Comparison of ENCODE assay signal across 10 cellular contexts in the genomic region with DNA sequence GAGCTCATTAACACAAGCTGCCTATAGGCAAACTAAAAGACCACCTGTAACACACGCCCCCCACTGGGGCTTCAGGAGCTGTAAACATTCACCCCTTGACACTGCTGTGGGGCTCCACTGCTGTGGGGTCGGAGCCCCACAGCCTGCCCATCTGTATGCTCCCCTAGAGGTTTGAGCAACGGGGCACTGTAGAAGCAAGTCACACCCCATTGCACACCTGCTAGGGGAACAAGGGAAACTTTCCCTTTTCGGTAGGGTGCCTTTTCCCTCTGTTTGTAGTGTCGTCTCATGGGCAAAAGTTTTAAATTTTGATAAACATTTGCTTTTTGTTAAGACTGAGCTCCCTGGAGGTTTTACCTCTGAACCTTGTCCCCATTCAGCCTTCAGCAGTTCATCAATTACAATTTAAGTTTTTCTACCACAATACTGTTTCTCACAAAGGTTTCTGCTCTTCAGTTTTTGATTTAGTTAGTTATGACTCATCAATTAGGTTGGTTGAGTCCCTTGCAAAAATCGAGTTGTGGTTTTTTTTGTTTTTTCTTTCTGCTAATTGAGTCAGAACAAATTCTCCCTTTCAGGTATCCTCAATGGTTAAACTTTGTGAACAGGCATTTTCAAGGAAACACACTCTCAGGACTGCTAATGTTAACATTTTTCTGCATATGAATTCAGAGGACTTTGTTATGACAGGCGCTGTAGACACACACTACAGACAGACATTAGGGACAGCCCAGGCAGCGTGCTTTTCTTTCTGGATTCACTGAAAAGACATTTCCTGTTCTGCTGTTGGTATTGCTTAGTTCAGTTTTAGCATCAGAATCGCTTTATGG. TPM values are rescaled to one million over a fixed set of nuclear protein-coding genes. Genes with fewer than 3 reads are reported as not detected.
A peak's percentile ranks its signal among the peaks of the same experiment; 100 is the strongest.
DNase-seq lines count a peak whose midpoint lies in the region; ATAC-seq and TF ChIP-seq lines count a peak whose summit lies in the region.
"Had no signal": no experiment of that assay in that cellular context is flagged by ENCODE, and none has a peak within 500 bp of the region (broad histone marks: within the 10 kb centered on the region; RNA-seq: fewer than 3 reads in every experiment).

No MANE protein-coding gene starts in this region.

- H3K4me3 Mint-ChIP-seq in T-cell: peak overlapping the region in 1 of 3 donors; percentile 20

- H3K36me3 Mint-ChIP-seq in T-cell: peaks cover 23% of the 10 kb centered on the region

- POLR2A ChIA-PET in T-cell (lab: Charles Lee): no interaction called here

- H3K4me1 Mint-ChIP-seq in T-cell: peaks cover 19 to 27% (median 26%) of the 10 kb centered on the region in 3 donors

- no peaks in the 10 kb centered on the region for H3K9me3 Mint-ChIP-seq in T-cell

- no peaks in the 10 kb centered on the region for H3K27me3 Mint-ChIP-seq in T-cell

- peak overlapping the region; percentile 46; the same call in 1 of the 2 replicates for H3K4me3 ChIP-seq in GM08714 (ENCODE audit: low read length)
- H3K4me3 ChIP-seq in fibroblast of mammary gland (ENCODE audit: control insufficient read depth, low read depth, low read length): no peak overlapping the region

- TF ChIP-seq CTCF in GM20000 (IDR thresholded peaks at IDR 0.05; ENCODE audit: extremely low read depth, missing control alignments) (no peak), fibroblast of mammary gland (conservative IDR thresholded peaks at IDR 0.05; ENCODE audit: control insufficient read depth, insufficient read depth, low read depth, low read length) (no peak)

- peak in 2 of 4 experiments; percentile 16 to 40 for ATAC-seq in T-cell (replicated peaks in 1 of 4)
- ATAC-seq in HG03196 (IDR thresholded peaks at IDR 0.05; ENCODE audit: unreplicated experiment): no peak

- DNase-seq in GM20000 (ENCODE audit: low spot score): peak; percentile 64
- DNase-seq in T-cell: no peak
- peak; percentile 52 for DNase-seq in fibroblast of mammary gland (ENCODE audit: low read depth)
- no peak for DNase-seq in NCI-H2196 (lab: John Stamatoyannopoulos, UW; ENCODE audit: unreplicated experiment)
- no peak for DNase-seq in hippocampal formation (lab: John Stamatoyannopoulos, UW)
- DNase-seq in H4 (ENCODE audit: low spot score): no peak
- DNase-seq: aorta, MM.1S had no signal

- peak overlapping the region; percentile 31 to 44 for H3K27ac Mint-ChIP-seq in T-cell

- CTCF ChIA-PET in T-cell (lab: Charles Lee): interaction anchor here in 1 of 2 donors (0.5 kb wide), 1 partner anchor 200 kb away, joined by 6 read pairs; no protein-coding TSS in a partner anchor

RNA-seq across cellular contexts. Expression of gene ZNF433, which starts 35.1 kb away (rescaled TPM):
- total RNA-seq in T-cell: 1 to 10 TPM in 3 of 5 donors, under 1 TPM in 2; 0.41 to 1.9 (median 1.5) TPM
- total RNA-seq in H4 (2014; rRNA removed; shearing (Covaris generic)): 2.2 and 4.7 TPM in 2 replicates

RNA-seq across cellular contexts. Expression of gene ZNF763, which starts 35.5 kb away (rescaled TPM):
- 10 to 100 TPM in 2 of 5 donors, 1 to 10 TPM in 2, under 1 TPM in 1; 0.98 to 10.5 (median 8.0) TPM for total RNA-seq in T-cell
- total RNA-seq in H4 (2014; rRNA removed; shearing (Covaris generic)): 0.02 TPM in 1 of 2 replicates, not detected in the other

RNA-seq across cellular contexts. Expression of gene ZNF878, which starts 52.4 kb away (rescaled TPM):
- under 1 TPM in 2 of 5 donors, not detected in 3; 0.29 to 0.33 TPM for total RNA-seq in T-cell
- total RNA-seq in H4 (2014; rRNA removed; shearing (Covaris generic)): 0.79 and 1.5 TPM in 2 replicates

Comparison
In these comparisons a context has a peak if more than half of its experiments do, and no peak if none do; other contexts are left out.
1. DNase-seq: peak in GM20000 (single experiment) and fibroblast of mammary gland (single experiment); none in T-cell (0 of 34), NCI-H2196 (single experiment), hippocampal formation (0 of 2) and H4 (single experiment).